Comparison of ENCODE assay signal across 17 cellular contexts in the genomic region with DNA sequence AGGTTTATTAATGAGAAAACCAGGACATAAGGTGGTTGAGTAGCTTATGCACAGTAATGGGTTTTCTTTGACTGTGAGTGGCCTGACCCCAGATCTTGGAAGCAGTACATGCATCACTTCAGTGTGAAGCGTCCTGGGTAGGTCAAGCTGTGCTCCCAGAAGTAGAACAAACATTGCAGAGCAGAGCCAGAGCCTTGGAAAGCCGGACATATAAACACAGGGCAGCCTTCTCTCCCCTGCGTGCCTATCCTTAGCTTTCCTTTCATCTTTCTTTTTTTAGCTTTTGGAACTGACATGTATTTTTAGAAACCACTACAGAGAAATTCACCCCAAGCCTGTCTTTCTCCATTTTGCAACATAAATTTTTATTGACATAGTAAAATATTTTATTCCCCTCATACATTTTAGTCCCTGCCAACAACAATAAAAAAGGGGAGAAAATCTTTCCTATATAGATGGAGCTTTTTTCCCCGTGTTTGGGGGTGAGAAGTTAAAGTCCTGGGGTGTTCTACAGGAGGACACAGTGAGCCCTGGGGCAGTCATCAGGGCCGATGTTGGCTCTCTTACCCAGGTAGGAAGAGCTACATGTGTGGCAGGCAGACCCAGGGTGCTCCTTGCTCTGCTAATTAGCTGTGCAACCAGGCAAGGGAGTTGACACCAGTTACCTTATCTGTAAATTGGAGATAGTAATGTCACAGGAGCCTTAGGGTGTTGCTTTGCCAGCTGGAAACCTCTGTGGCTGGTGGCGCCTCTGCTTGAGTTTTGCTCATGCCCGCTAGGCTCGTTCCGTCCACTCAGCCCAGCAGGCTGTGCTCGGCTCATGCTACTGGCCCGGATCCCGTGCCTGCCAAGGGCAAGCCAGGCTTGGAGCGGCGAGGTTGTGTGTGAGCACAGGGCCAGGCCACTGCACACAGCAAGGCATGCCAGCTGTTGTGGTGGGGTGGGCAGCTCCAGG.
DNase-seq lines count a peak whose midpoint lies in the region; ATAC-seq, FAIRE-seq and TF ChIP-seq lines count a peak whose summit lies in the region.
"Had no signal": no experiment of that assay in that cellular context is flagged by ENCODE, and none has a peak within 500 bp of the region (broad histone marks: within the 10 kb centered on the region; RNA-seq: fewer than 3 reads in every experiment).

No MANE protein-coding gene starts in this region.

- H3K4me3 Mint-ChIP-seq in nephron progenitor cell = no peak overlapping the region
- no peak overlapping the region for H3K4me3 Mint-ChIP-seq in osteocyte (ENCODE audit: unreplicated experiment)
- H3K4me3 Mint-ChIP-seq: activated B cell treated with CpG ODN at 0.5 μM for 24 hours; activated naive CD8-positive, alpha-beta T cell treated with anti-CD3 and anti-CD28 coated beads, Interleukin-2, amount 10 ng/mL, durations not matched to agents 7 days and 5 days; dendritic cell treated with granulocyte-macrophage colony-stimulating factor and Interleukin-4, amounts not matched to agents 40 ng/mL and 50 ng/mL, for 4 days had no signal

- 83% methylated on average over 14 of the region's 14 CpGs for WGBS in liver
- 93% methylated on average over 5 of the region's 14 CpGs for WGBS in HepG2 (ENCODE audit: low lambda C conversion rate)

- H3K4me1 ChIP-seq in liver (ENCODE audit: control insufficient read depth in 4 of 4, insufficient read depth in 4 of 4, low read length in 3 of 4) (no peaks in the 10 kb centered on the region), HepG2 (ENCODE audit: insufficient read depth, low read length) (no peaks in the 10 kb centered on the region)
- H3K4me1 ChIP-seq in effector memory CD4-positive, alpha-beta T cell (ENCODE audit: control insufficient read depth, insufficient read depth, low read length, poor library complexity, severe bottlenecking) = peaks cover 26% of the 10 kb centered on the region

- CTCF ChIA-PET in HepG2 (lab: Yijun Ruan, JAX; ENCODE audit: low intra/inter-chr PET ratio, low total read pairs) = no interaction called here

- H3K36me3 ChIP-seq in liver (ENCODE audit: control insufficient read depth in 4 of 4, insufficient read depth in 3 of 4, low read depth in 1 of 4, low read length in 3 of 4) (peaks cover 0 to 9% (median 0%) of the 10 kb centered on the region in 4 donors), HepG2 (replicated peaks in 1 of 2; ENCODE audit: control insufficient read depth in 1 of 2, insufficient read depth in 2 of 2, low read length in 2 of 2) (peaks cover 2 to 5% of the 10 kb centered on the region in 2 experiments; a peak in 3 of 5 replicates)
- no peaks in the 10 kb centered on the region for H3K36me3 ChIP-seq in effector memory CD4-positive, alpha-beta T cell (ENCODE audit: control insufficient read depth, insufficient read depth, low read length)

- H3K27ac ChIP-seq in liver (ENCODE audit: low read depth in 1 of 2, low read length in 2 of 2) (no peak overlapping the region), HepG2 (ENCODE audit: extremely low read length, insufficient read depth, low read length) (no peak overlapping the region)
- H3K27ac ChIP-seq in effector memory CD4-positive, alpha-beta T cell (ENCODE audit: insufficient read depth, low read length, poor library complexity, severe bottlenecking) = no peak overlapping the region

- H3K27me3 ChIP-seq in liver (ENCODE audit: control insufficient read depth in 4 of 4, insufficient read depth in 4 of 4, low read length in 3 of 4) = no peaks in the 10 kb centered on the region
- H3K27me3 ChIP-seq in HepG2 (ENCODE audit: control insufficient read depth in 1 of 2, insufficient read depth in 2 of 2, low read length in 2 of 2) = no peaks in the 10 kb centered on the region
- H3K27me3 ChIP-seq in effector memory CD4-positive, alpha-beta T cell (replicated peaks; ENCODE audit: control insufficient read depth, insufficient read depth, low read length, poor library complexity, severe bottlenecking) = no peaks in the 10 kb centered on the region

- no peak overlapping the region for H3K4me2 ChIP-seq in HepG2 (ENCODE audit: low read depth, low read length)

- H3K9ac ChIP-seq in liver (ENCODE audit: low read depth in 1 of 2, low read length in 2 of 2) = no peak overlapping the region
- H3K9ac ChIP-seq in HepG2 (ENCODE audit: insufficient read depth, low read depth, low read length) = no peak overlapping the region

- H2AFZ ChIP-seq in HepG2 (ENCODE audit: low read length) = no peak overlapping the region

- no peak for FAIRE-seq in HepG2 (lab: Jason Lieb, UNC)
- FAIRE-seq: A204.1 had no signal

- peaks cover under 1% of the 10 kb centered on the region for H3K27me3 Mint-ChIP-seq in nephron progenitor cell (ENCODE audit: low read depth, poor library complexity)
- no peaks in the 10 kb centered on the region for H3K27me3 Mint-ChIP-seq in osteocyte (ENCODE audit: unreplicated experiment)
- H3K27me3 Mint-ChIP-seq: activated B cell treated with CpG ODN at 0.5 μM for 24 hours; activated naive CD8-positive, alpha-beta T cell treated with anti-CD3 and anti-CD28 coated beads, Interleukin-2, amount 10 ng/mL, durations not matched to agents 7 days and 5 days; dendritic cell treated with granulocyte-macrophage colony-stimulating factor and Interleukin-4, amounts not matched to agents 40 ng/mL and 50 ng/mL, for 4 days had no signal

- H4K20me1 ChIP-seq in HepG2 (ENCODE audit: insufficient read depth, low read length) = no peaks in the 10 kb centered on the region

- H3K27ac Mint-ChIP-seq in nephron progenitor cell = peak overlapping the region; percentile 11
- no peak overlapping the region for H3K27ac Mint-ChIP-seq in osteocyte (ENCODE audit: unreplicated experiment)
- H3K27ac Mint-ChIP-seq: activated B cell treated with CpG ODN at 0.5 μM for 24 hours; activated naive CD8-positive, alpha-beta T cell treated with anti-CD3 and anti-CD28 coated beads, Interleukin-2, amount 10 ng/mL, durations not matched to agents 7 days and 5 days; dendritic cell treated with granulocyte-macrophage colony-stimulating factor and Interleukin-4, amounts not matched to agents 40 ng/mL and 50 ng/mL, for 4 days had no signal

- TF ChIP-seq EP300 in HepG2 (IDR thresholded peaks at IDR 0.05; ENCODE audit: low read depth in 2 of 2, low read length in 2 of 2) (no peak), HepG2 (CRISPR knock-in tag; IDR thresholded peaks at IDR 0.05; ENCODE audit: borderline replicate concordance) (no peak)

- no peak for TF ChIP-seq POLR2A in HepG2 (IDR thresholded peaks at IDR 0.05; ENCODE audit: insufficient read depth in 1 of 2, low read depth in 2 of 2, low read length in 2 of 2)

- H3K4me1 Mint-ChIP-seq in nephron progenitor cell (peaks cover 22% of the 10 kb centered on the region), osteocyte (ENCODE audit: unreplicated experiment) (peaks cover 24% of the 10 kb centered on the region)

- intact Hi-C loops in HepG2 (cut with micrococcal nuclease; ENCODE audit: unreplicated experiment) = no loop called here
- intact Hi-C loops in Right ventricle myocardium superior (cut with DNase I) = no loop called here

- H3K36me3 Mint-ChIP-seq in nephron progenitor cell (ENCODE audit: low read depth) (no peaks in the 10 kb centered on the region), osteocyte (ENCODE audit: unreplicated experiment) (no peaks in the 10 kb centered on the region)

- TF ChIP-seq CTCF in liver (IDR thresholded peaks at IDR 0.05; ENCODE audit: low read depth, low read length, missing input control) (no peak), HepG2 (CRISPR knock-in tag; IDR thresholded peaks at IDR 0.05) (no peak), nephron progenitor cell (IDR thresholded peaks at IDR 0.05) (no peak), osteocyte (IDR thresholded peaks at IDR 0.05) (no peak)

- H3K9me3 ChIP-seq in liver (ENCODE audit: control insufficient read depth in 4 of 4, low read length in 3 of 4) = no peaks in the 10 kb centered on the region
- H3K9me3 ChIP-seq in HepG2 (ENCODE audit: low read length) = no peaks in the 10 kb centered on the region
- no peaks in the 10 kb centered on the region for H3K9me3 ChIP-seq in effector memory CD4-positive, alpha-beta T cell (ENCODE audit: control insufficient read depth, low read length)

- no TSS peak for BruUV-seq in HepG2 (replicated peaks; lab: Mats Ljungman, UMichigan)

- DNase-seq in HepG2 (ENCODE audit: low spot score) (no peak), Right ventricle myocardium superior (peak; percentile 83), nephron progenitor cell (no peak), ecto neural progenitor cell (ENCODE audit: low spot score) (no peak), osteocyte (ENCODE audit: extremely low spot score, unreplicated experiment) (no peak)
- no peak for DNase-seq in effector memory CD4-positive, alpha-beta T cell
- DNase-seq: activated B cell treated with CpG ODN at 0.5 μM for 24 hours; activated naive CD8-positive, alpha-beta T cell treated with anti-CD3 and anti-CD28 coated beads, Interleukin-2, amount 10 ng/mL, durations not matched to agents 7 days and 5 days; COR-L47; GOT3; NCI-H1092 treated with DMSO at 0.1 percent for 48 hours; NCI-H226 had no signal

- POLR2A ChIA-PET in HepG2 (lab: Yijun Ruan, JAX) = no interaction called here

- TF ChIP-seq RAD21 in liver (IDR thresholded peaks at IDR 0.05) (no peak), HepG2 (CRISPR knock-in tag; IDR thresholded peaks at IDR 0.05) (no peak)

- in situ Hi-C loops in HepG2 (cut with HindIII; ENCODE audit: extremely low pct_ligation_motif_present, low pct_unique_long_range_greater_than_20kb) = no loop called here

- H3K79me2 ChIP-seq in HepG2 (ENCODE audit: insufficient read depth, low read length) = no peaks in the 10 kb centered on the region

- ATAC-seq in HepG2 = no peak
- peak; percentile 87 for ATAC-seq in Right ventricle myocardium superior (ENCODE audit: poor library complexity)
- ATAC-seq in GM18502 (IDR thresholded peaks at IDR 0.05; ENCODE audit: poor library complexity, unreplicated experiment) = no peak

- H3K9me3 Mint-ChIP-seq in nephron progenitor cell (no peaks in the 10 kb centered on the region), osteocyte (ENCODE audit: unreplicated experiment) (no peaks in the 10 kb centered on the region)
- H3K9me3 Mint-ChIP-seq: activated B cell treated with CpG ODN at 0.5 μM for 24 hours; activated naive CD8-positive, alpha-beta T cell treated with anti-CD3 and anti-CD28 coated beads, Interleukin-2, amount 10 ng/mL, durations not matched to agents 7 days and 5 days; dendritic cell treated with granulocyte-macrophage colony-stimulating factor and Interleukin-4, amounts not matched to agents 40 ng/mL and 50 ng/mL, for 4 days had no signal

- no peak overlapping the region for H3K4me3 ChIP-seq in liver (ENCODE audit: low read depth in 1 of 3, low read length in 3 of 3)
- H3K4me3 ChIP-seq in HepG2 (replicated peaks in 1 of 3; ENCODE audit: insufficient read depth in 1 of 3, low read depth in 2 of 3, low read length in 3 of 3) = no peak overlapping the region
- H3K4me3 ChIP-seq in effector memory CD4-positive, alpha-beta T cell (ENCODE audit: insufficient read depth, low read depth, low read length, poor library complexity, severe bottlenecking) = no peak overlapping the region
- H3K4me3 ChIP-seq: smooth muscle cell had no signal

TF ChIP-seq in liver, 16 proteins besides CTCF, POLR2A, EP300 and RAD21 (continues in another document):
- TF ChIP-seq FOXA1 (IDR thresholded peaks at IDR 0.05) (no peak), HNF4G (IDR thresholded peaks at IDR 0.05) (no peak)
